In the genomic region with DNA sequence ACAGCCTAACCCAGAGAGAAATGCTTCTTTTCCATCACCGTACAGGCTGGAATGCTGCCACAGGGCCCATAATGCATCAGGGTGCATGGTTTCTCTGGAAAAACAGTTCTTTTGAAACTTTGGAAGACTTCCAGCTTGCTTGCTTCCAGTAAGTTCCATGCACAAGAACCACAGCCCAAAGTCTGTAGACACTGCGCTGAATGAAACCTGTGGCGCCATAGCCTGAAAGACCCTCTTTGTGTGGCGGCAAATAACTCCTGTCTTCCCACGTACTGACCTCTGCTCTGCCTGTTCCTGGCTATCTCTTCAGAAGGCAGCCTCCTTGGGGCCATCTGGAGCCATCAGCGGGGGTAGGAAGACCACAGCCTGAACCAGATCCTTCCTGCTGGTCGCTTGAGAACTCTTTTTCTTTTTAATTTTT, we compare ENCODE assay signal across 1 cellular context.
TF ChIP-seq lines count a peak whose summit lies in the region.

No MANE protein-coding gene starts in this region.

TF ChIP-seq in HepG2, 621 proteins besides CTCF, POLR2A, EP300 and RAD21:
- TF ChIP-seq, protein P1, sequence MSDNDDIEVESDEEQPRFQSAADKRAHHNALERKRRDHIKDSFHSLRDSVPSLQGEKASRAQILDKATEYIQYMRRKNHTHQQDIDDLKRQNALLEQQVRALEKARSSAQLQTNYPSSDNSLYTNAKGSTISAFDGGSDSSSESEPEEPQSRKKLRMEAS (IDR thresholded peaks at IDR 0.05) = peak; percentile 30; the same call in 1 of the 2 replicates
- TF ChIP-seq, protein P2, sequence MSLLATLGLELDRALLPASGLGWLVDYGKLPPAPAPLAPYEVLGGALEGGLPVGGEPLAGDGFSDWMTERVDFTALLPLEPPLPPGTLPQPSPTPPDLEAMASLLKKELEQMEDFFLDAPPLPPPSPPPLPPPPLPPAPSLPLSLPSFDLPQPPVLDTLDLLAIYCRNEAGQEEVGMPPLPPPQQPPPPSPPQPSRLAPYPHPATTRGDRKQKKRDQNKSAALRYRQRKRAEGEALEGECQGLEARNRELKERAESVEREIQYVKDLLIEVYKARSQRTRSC (CRISPR knock-in tag; IDR thresholded peaks at IDR 0.05; ENCODE audit: low read depth) = no peak
- TF ChIP-seq FOXA3 (CRISPR knock-in tag; IDR thresholded peaks at IDR 0.05) (0 out of 2 replicates have a peak, but pooled peaks have one; percentile 17), HNF4A (CRISPR knock-in tag; IDR thresholded peaks at IDR 0.05) (peak; percentile 47), GATAD2A (CRISPR knock-in tag; IDR thresholded peaks at IDR 0.05) (peak; percentile 47; the same call in 1 of the 2 replicates), HNF4G (IDR thresholded peaks at IDR 0.05; ENCODE audit: borderline replicate concordance, low read depth, low read length) (0 out of 2 replicates have a peak, but pooled peaks have one; percentile 4), HNF4G (CRISPR knock-in tag; IDR thresholded peaks at IDR 0.05; ENCODE audit: borderline replicate concordance, low read depth) (no peak), TOPORS (CRISPR knock-in tag; IDR thresholded peaks at IDR 0.05) (no peak), ZNF143 (CRISPR knock-in tag; IDR thresholded peaks at IDR 0.05) (peak; percentile 67), ZBTB7B (CRISPR knock-in tag; IDR thresholded peaks at IDR 0.05) (0 out of 2 replicates have a peak, but pooled peaks have one; percentile 29), DMAP1 (CRISPR knock-in tag; IDR thresholded peaks at IDR 0.05) (0 out of 2 replicates have a peak, but pooled peaks have one; percentile 44), HOXA3 (CRISPR knock-in tag; IDR thresholded peaks at IDR 0.05) (peak; percentile 46; the same call in 1 of the 2 replicates), MLLT10 (CRISPR knock-in tag; IDR thresholded peaks at IDR 0.05) (no peak), TEAD3 (CRISPR knock-in tag; optimal IDR thresholded peaks at IDR 0.05; ENCODE audit: borderline replicate concordance) (peak; percentile 70), SAP130 (CRISPR knock-in tag; IDR thresholded peaks at IDR 0.05; ENCODE audit: low read depth) (no peak)
- TF ChIP-seq, protein P3, sequence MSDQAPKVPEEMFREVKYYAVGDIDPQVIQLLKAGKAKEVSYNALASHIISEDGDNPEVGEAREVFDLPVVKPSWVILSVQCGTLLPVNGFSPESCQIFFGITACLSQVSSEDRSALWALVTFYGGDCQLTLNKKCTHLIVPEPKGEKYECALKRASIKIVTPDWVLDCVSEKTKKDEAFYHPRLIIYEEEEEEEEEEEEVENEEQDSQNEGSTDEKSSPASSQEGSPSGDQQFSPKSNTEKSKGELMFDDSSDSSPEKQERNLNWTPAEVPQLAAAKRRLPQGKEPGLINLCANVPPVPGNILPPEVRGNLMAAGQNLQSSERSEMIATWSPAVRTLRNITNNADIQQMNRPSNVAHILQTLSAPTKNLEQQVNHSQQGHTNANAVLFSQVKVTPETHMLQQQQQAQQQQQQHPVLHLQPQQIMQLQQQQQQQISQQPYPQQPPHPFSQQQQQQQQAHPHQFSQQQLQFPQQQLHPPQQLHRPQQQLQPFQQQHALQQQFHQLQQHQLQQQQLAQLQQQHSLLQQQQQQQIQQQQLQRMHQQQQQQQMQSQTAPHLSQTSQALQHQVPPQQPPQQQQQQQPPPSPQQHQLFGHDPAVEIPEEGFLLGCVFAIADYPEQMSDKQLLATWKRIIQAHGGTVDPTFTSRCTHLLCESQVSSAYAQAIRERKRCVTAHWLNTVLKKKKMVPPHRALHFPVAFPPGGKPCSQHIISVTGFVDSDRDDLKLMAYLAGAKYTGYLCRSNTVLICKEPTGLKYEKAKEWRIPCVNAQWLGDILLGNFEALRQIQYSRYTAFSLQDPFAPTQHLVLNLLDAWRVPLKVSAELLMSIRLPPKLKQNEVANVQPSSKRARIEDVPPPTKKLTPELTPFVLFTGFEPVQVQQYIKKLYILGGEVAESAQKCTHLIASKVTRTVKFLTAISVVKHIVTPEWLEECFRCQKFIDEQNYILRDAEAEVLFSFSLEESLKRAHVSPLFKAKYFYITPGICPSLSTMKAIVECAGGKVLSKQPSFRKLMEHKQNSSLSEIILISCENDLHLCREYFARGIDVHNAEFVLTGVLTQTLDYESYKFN (CRISPR knock-in tag; conservative IDR thresholded peaks at IDR 0.05) = 0 out of 2 replicates have a peak, but pooled peaks have one; percentile 26
- TF ChIP-seq, protein P4, sequence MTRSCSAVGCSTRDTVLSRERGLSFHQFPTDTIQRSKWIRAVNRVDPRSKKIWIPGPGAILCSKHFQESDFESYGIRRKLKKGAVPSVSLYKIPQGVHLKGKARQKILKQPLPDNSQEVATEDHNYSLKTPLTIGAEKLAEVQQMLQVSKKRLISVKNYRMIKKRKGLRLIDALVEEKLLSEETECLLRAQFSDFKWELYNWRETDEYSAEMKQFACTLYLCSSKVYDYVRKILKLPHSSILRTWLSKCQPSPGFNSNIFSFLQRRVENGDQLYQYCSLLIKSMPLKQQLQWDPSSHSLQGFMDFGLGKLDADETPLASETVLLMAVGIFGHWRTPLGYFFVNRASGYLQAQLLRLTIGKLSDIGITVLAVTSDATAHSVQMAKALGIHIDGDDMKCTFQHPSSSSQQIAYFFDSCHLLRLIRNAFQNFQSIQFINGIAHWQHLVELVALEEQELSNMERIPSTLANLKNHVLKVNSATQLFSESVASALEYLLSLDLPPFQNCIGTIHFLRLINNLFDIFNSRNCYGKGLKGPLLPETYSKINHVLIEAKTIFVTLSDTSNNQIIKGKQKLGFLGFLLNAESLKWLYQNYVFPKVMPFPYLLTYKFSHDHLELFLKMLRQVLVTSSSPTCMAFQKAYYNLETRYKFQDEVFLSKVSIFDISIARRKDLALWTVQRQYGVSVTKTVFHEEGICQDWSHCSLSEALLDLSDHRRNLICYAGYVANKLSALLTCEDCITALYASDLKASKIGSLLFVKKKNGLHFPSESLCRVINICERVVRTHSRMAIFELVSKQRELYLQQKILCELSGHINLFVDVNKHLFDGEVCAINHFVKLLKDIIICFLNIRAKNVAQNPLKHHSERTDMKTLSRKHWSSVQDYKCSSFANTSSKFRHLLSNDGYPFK (CRISPR knock-in tag; IDR thresholded peaks at IDR 0.05; ENCODE audit: borderline replicate concordance) = no peak
- TF ChIP-seq, protein P5, sequence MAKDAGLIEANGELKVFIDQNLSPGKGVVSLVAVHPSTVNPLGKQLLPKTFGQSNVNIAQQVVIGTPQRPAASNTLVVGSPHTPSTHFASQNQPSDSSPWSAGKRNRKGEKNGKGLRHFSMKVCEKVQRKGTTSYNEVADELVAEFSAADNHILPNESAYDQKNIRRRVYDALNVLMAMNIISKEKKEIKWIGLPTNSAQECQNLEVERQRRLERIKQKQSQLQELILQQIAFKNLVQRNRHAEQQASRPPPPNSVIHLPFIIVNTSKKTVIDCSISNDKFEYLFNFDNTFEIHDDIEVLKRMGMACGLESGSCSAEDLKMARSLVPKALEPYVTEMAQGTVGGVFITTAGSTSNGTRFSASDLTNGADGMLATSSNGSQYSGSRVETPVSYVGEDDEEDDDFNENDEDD (CRISPR knock-in tag; IDR thresholded peaks at IDR 0.05; ENCODE audit: borderline replicate concordance) = peak; percentile 54; the same call in 1 of the 2 replicates
